Comparison of ENCODE assay signal across 11 cellular contexts in genomic region chr15:48802867-48803266, GRCh38. TPM values are rescaled to one million over a fixed set of nuclear protein-coding genes. Genes with fewer than 3 reads are reported as not detected.
DNase-seq lines count a peak whose midpoint lies in the region; ATAC-seq and TF ChIP-seq lines count a peak whose summit lies in the region.
"Had no signal": no experiment of that assay in that cellular context is flagged by ENCODE, and none has a peak within 500 bp of the region (broad histone marks: within the 10 kb centered on the region; RNA-seq: fewer than 3 reads in every experiment).

No MANE protein-coding gene starts in this region.

- H3K27ac ChIP-seq in hepatocyte, result no peak overlapping the region
- H3K27ac ChIP-seq in colonic mucosa, result no peak overlapping the region
- H3K27ac ChIP-seq: esophagus muscularis mucosa had no signal

- H2AFZ ChIP-seq in hepatocyte, result no peak overlapping the region

- H3K36me3 ChIP-seq in hepatocyte (replicated peaks; ENCODE audit: insufficient read depth, low read depth), result no peaks in the 10 kb centered on the region
- no peaks in the 10 kb centered on the region for H3K36me3 ChIP-seq in colonic mucosa
- H3K36me3 ChIP-seq: esophagus muscularis mucosa had no signal

- no peak overlapping the region for H3K4me3 Mint-ChIP-seq in activated T-helper 17 cell treated with anti-CD3 and anti-CD28 coated beads, Interleukin-2, amount 50 U/mL, for 72 hours
- H3K4me3 Mint-ChIP-seq: activated naive CD4-positive, alpha-beta T cell treated with anti-CD3 and anti-CD28 coated beads for 36 hours had no signal

- TF ChIP-seq CTCF in AG10803 (conservative IDR thresholded peaks at IDR 0.05; ENCODE audit: low read length), result no peak
- TF ChIP-seq CTCF in hepatocyte (IDR thresholded peaks at IDR 0.05; ENCODE audit: poor library complexity), result no peak
- TF ChIP-seq CTCF in colonic mucosa (IDR thresholded peaks at IDR 0.05), result no peak

- peaks cover 40% of the 10 kb centered on the region for H3K36me3 Mint-ChIP-seq in activated T-helper 17 cell treated with anti-CD3 and anti-CD28 coated beads, Interleukin-2, amount 50 U/mL, for 72 hours (ENCODE audit: low read depth)

- no peaks in the 10 kb centered on the region for H3K79me2 ChIP-seq in hepatocyte

- DNase-seq in AG10803 (ENCODE audit: low read depth) (peak; percentile 94), hepatocyte (ENCODE audit: low spot score) (peak; percentile 21), colonic mucosa (no peak), OCI-M2 (lab: John Stamatoyannopoulos, UW; ENCODE audit: unreplicated experiment) (no peak)
- DNase-seq: activated naive CD4-positive, alpha-beta T cell treated with anti-CD3 and anti-CD28 coated beads for 36 hours; DMS53 had no signal

- intact Hi-C loops in colonic mucosa (cut with DNase I), result no loop called here

- no peak overlapping the region for H3K9ac ChIP-seq in colonic mucosa (ENCODE audit: low read depth in 2 of 2, low read length in 2 of 2)

- H3K4me1 ChIP-seq in hepatocyte (ENCODE audit: insufficient read depth), result no peaks in the 10 kb centered on the region
- no peaks in the 10 kb centered on the region for H3K4me1 ChIP-seq in colonic mucosa

- no peak overlapping the region for H3K4me2 ChIP-seq in hepatocyte

- H4K20me1 ChIP-seq in hepatocyte (ENCODE audit: insufficient read depth, poor library complexity, severe bottlenecking), result no peaks in the 10 kb centered on the region

- ATAC-seq in HG02870 (IDR thresholded peaks at IDR 0.05; ENCODE audit: unreplicated experiment) (peak; percentile 53), GM18519 (IDR thresholded peaks at IDR 0.05; ENCODE audit: low FRiP score, unreplicated experiment) (no peak), GM21786 (IDR thresholded peaks at IDR 0.05; ENCODE audit: unreplicated experiment) (no peak)
- ATAC-seq in activated T-helper 17 cell treated with anti-CD3 and anti-CD28 coated beads, Interleukin-2, amount 50 U/mL, for 72 hours (replicated peaks), result peak; percentile 98

- no peaks in the 10 kb centered on the region for H3K9me3 Mint-ChIP-seq in activated T-helper 17 cell treated with anti-CD3 and anti-CD28 coated beads, Interleukin-2, amount 50 U/mL, for 72 hours
- H3K9me3 Mint-ChIP-seq: activated naive CD4-positive, alpha-beta T cell treated with anti-CD3 and anti-CD28 coated beads for 36 hours had no signal

- peaks cover 21% of the 10 kb centered on the region for H3K4me1 Mint-ChIP-seq in activated T-helper 17 cell treated with anti-CD3 and anti-CD28 coated beads, Interleukin-2, amount 50 U/mL, for 72 hours

- H3K27me3 Mint-ChIP-seq in activated T-helper 17 cell treated with anti-CD3 and anti-CD28 coated beads, Interleukin-2, amount 50 U/mL, for 72 hours, result no peaks in the 10 kb centered on the region

- no peaks in the 10 kb centered on the region for H3K9me3 ChIP-seq in hepatocyte (ENCODE audit: low read depth)
- no peaks in the 10 kb centered on the region for H3K9me3 ChIP-seq in colonic mucosa
- H3K9me3 ChIP-seq: esophagus muscularis mucosa had no signal

- no peaks in the 10 kb centered on the region for H3K9me2 ChIP-seq in hepatocyte (replicated peaks; ENCODE audit: insufficient read depth)

- H3K27me3 ChIP-seq in hepatocyte (no peaks in the 10 kb centered on the region), colonic mucosa (no peaks in the 10 kb centered on the region)
- H3K27me3 ChIP-seq: esophagus muscularis mucosa had no signal

- H3K4me3 ChIP-seq in AG10803 (ENCODE audit: low read length), result no peak overlapping the region
- no peak overlapping the region for H3K4me3 ChIP-seq in hepatocyte
- H3K4me3 ChIP-seq in colonic mucosa, result no peak overlapping the region
- H3K4me3 ChIP-seq: esophagus muscularis mucosa had no signal

- no peak overlapping the region for H3K27ac Mint-ChIP-seq in activated T-helper 17 cell treated with anti-CD3 and anti-CD28 coated beads, Interleukin-2, amount 50 U/mL, for 72 hours
- H3K27ac Mint-ChIP-seq: activated naive CD4-positive, alpha-beta T cell treated with anti-CD3 and anti-CD28 coated beads for 36 hours had no signal

RNA-seq across cellular contexts. Expression of gene CEP152, which starts 8.0 kb away (rescaled TPM):
- total RNA-seq in activated T-helper 17 cell treated with anti-CD3 and anti-CD28 coated beads, Interleukin-2, amount 50 U/mL, for 72 hours, result 10 to 100 TPM; 26.7 to 34.0 TPM
- total RNA-seq in hepatocyte (5.0 and 6.3 TPM in 2 replicates), colonic mucosa (10 to 100 TPM in 1 of 2 donors, 1 to 10 TPM in 1; 4.8 to 11.8 TPM)
- polyA plus RNA-seq in hepatocyte, result 3.8 and 4.7 TPM in 2 replicates

Comparison
In these comparisons a context has a peak if more than half of its experiments do, and no peak if none do; other contexts are left out.
1. DNase-seq: peak in AG10803 (single experiment) and hepatocyte (single experiment); none in colonic mucosa (single experiment) and OCI-M2 (single experiment).
2. ATAC-seq: peak in HG02870 (single experiment) and activated T-helper 17 cell treated with anti-CD3 and anti-CD28 coated beads, Interleukin-2, amount 50 U/mL, for 72 hours (single experiment); none in GM18519 (single experiment) and GM21786 (single experiment).